Comparison of ENCODE assay signal across 18 cellular contexts in genomic region chr14:103000291-103000921, GRCh38. TPM values are rescaled to one million over a fixed set of nuclear protein-coding genes. Genes with fewer than 3 reads are reported as not detected.
A peak's percentile ranks its signal among the peaks of the same experiment; 100 is the strongest.
DNase-seq lines count a peak whose midpoint lies in the region; ATAC-seq, FAIRE-seq and TF ChIP-seq lines count a peak whose summit lies in the region.
"Had no signal": no experiment of that assay in that cellular context is flagged by ENCODE, and none has a peak within 500 bp of the region (broad histone marks: within the 10 kb centered on the region; RNA-seq: fewer than 3 reads in every experiment).

No MANE protein-coding gene starts in this region.

- no peak overlapping the region for H3K4me2 ChIP-seq in H9 (ENCODE audit: insufficient read depth, insufficient read length, low read length)
- H3K4me2 ChIP-seq: A549 had no signal

- H3K27ac Mint-ChIP-seq in H9 (peak overlapping the region in 2 of 3 experiments; percentile 14 to 70; a peak in 3 of 7 replicates), memory B cell (peak overlapping the region; percentile 57)
- no peak overlapping the region for H3K27ac Mint-ChIP-seq in activated T-cell treated with anti-CD3 and anti-CD28 coated beads, Interleukin-2, amount 50 U/mL, for 24 hours

- H2BK12ac ChIP-seq in H9 (ENCODE audit: insufficient read length, low read depth, low read length): no peak overlapping the region

- H3K79me1 ChIP-seq in H9 (ENCODE audit: insufficient read depth, low read depth, low read length, poor library complexity, severe bottlenecking): no peaks in the 10 kb centered on the region

- no peak for ATAC-seq in memory B cell (ENCODE audit: low read depth)
- ATAC-seq: A549 had no signal

- no peak for DNase-seq in H9
- peak; percentile 69 for DNase-seq in OCI-M2 (lab: John Stamatoyannopoulos, UW; ENCODE audit: unreplicated experiment)
- DNase-seq in memory B cell (ENCODE audit: low spot score in 2 of 2): no peak
- no peak for DNase-seq in GM12892 (ENCODE audit: insufficient read length)
- DNase-seq in activated CD8-positive, alpha-beta memory T cell treated with anti-CD3 and anti-CD28 coated beads for 24 hours: no peak
- no peak for DNase-seq in activated T-cell treated with anti-CD3 and anti-CD28 coated beads, Interleukin-2, amount 50 U/mL, for 24 hours
- no peak for DNase-seq in islet precursor cell
- DNase-seq: DMS79 treated with DMSO at 0.1 percent for 48 hours; Kasumi-1; MM.1S; NCI-H1417 treated with DMSO at 0.1 percent for 48 hours; NCI-H1930; NCI-H2171; NCI-H446 treated with DMSO at 0.1 percent for 48 hours; NK-92 treated with Interleukin-12 subunit alpha and Interleukin-12 subunit beta, amount 100 ng/mL, for 24 hours had no signal

- no peaks in the 10 kb centered on the region for H3K4me1 ChIP-seq in H9 (ENCODE audit: insufficient read depth, low read length)
- H3K4me1 ChIP-seq: A549 had no signal

- H2BK15ac ChIP-seq in H9 (ENCODE audit: low read depth, low read length): no peak overlapping the region

- no peaks in the 10 kb centered on the region for H3K27me3 ChIP-seq in H9 (ENCODE audit: insufficient read depth, low read length)

- H3K9me3 Mint-ChIP-seq in H9 (no peaks in the 10 kb centered on the region), memory B cell (no peaks in the 10 kb centered on the region)
- no peaks in the 10 kb centered on the region for H3K9me3 Mint-ChIP-seq in activated T-cell treated with anti-CD3 and anti-CD28 coated beads, Interleukin-2, amount 50 U/mL, for 24 hours

- no CpG with 5 or more reads among the region's 21 CpGs for whole genome bisulfite sequencing in H9 (ENCODE audit: extremely low coverage, insufficient read length, low lambda C conversion rate)

- peak overlapping the region; percentile 1 for H3K56ac ChIP-seq in H9 (ENCODE audit: insufficient read length, low read depth, low read length)

- H2BK120ac ChIP-seq in H9 (ENCODE audit: low read depth, low read length, poor library complexity, severe bottlenecking): no peak overlapping the region

- no peaks in the 10 kb centered on the region; the same call in 1 of the 2 replicates for H3K79me2 ChIP-seq in H9 (ENCODE audit: insufficient read depth, low read length)

- H4K20me1 ChIP-seq in H9 (ENCODE audit: control insufficient read depth, insufficient read depth, insufficient read length): no peaks in the 10 kb centered on the region

- no peaks in the 10 kb centered on the region for H3K4me1 Mint-ChIP-seq in H9
- peaks cover 11% of the 10 kb centered on the region for H3K4me1 Mint-ChIP-seq in memory B cell
- no peaks in the 10 kb centered on the region for H3K4me1 Mint-ChIP-seq in activated T-cell treated with anti-CD3 and anti-CD28 coated beads, Interleukin-2, amount 50 U/mL, for 24 hours (ENCODE audit: low read depth)

- no peaks in the 10 kb centered on the region for H3K27me3 Mint-ChIP-seq in H9 (ENCODE audit: low read depth)
- H3K27me3 Mint-ChIP-seq in memory B cell: no peaks in the 10 kb centered on the region
- no peaks in the 10 kb centered on the region for H3K27me3 Mint-ChIP-seq in activated T-cell treated with anti-CD3 and anti-CD28 coated beads, Interleukin-2, amount 50 U/mL, for 24 hours

- no peak overlapping the region for H4K8ac ChIP-seq in H9 (replicated peaks; ENCODE audit: insufficient read length, low read depth, low read length)

- no peak overlapping the region for H2BK5ac ChIP-seq in H9 (ENCODE audit: insufficient read length, low read length)

- no peak overlapping the region for H4K5ac ChIP-seq in H9 (ENCODE audit: insufficient read length, low read depth, low read length)

- peaks cover 20 to 72% (median 54%) of the 10 kb centered on the region in 3 experiments; a peak in 6 of 7 replicates for H3K36me3 Mint-ChIP-seq in H9 (ENCODE audit: insufficient read depth in 1 of 3, low read depth in 3 of 3)
- peaks cover 25% of the 10 kb centered on the region for H3K36me3 Mint-ChIP-seq in memory B cell
- H3K36me3 Mint-ChIP-seq in activated T-cell treated with anti-CD3 and anti-CD28 coated beads, Interleukin-2, amount 50 U/mL, for 24 hours (ENCODE audit: low read depth): no peaks in the 10 kb centered on the region

- no peak for TF ChIP-seq POLR2A in GM12892 (IDR thresholded peaks at IDR 0.05; ENCODE audit: low read depth, low read length)

- H2AFZ ChIP-seq in H9 (ENCODE audit: low read length): no peak overlapping the region

- no peak overlapping the region for H3T11ph ChIP-seq in H9 (ENCODE audit: low read length)

- no peak overlapping the region for H3K9ac ChIP-seq in H9 (ENCODE audit: extremely low read depth, insufficient read length, low read length)

- H3K14ac ChIP-seq in H9 (ENCODE audit: insufficient read depth, low read length): no peak overlapping the region

- H3K23me2 ChIP-seq in H9 (ENCODE audit: insufficient read length, low read depth, low read length, poor library complexity, severe bottlenecking): no peaks in the 10 kb centered on the region

- TF ChIP-seq CTCF in H9 (conservative IDR thresholded peaks at IDR 0.05): no peak

- H3K23ac ChIP-seq in H9 (ENCODE audit: insufficient read length, low read depth, low read length): no peak overlapping the region

- H4K91ac ChIP-seq in H9 (ENCODE audit: insufficient read length, low read depth, low read length): no peak overlapping the region

- H3K4ac ChIP-seq in H9 (ENCODE audit: low read depth, low read length): no peak overlapping the region

- H3K4me3 Mint-ChIP-seq in H9 (no peak overlapping the region), memory B cell (no peak overlapping the region)
- H3K4me3 Mint-ChIP-seq in activated T-cell treated with anti-CD3 and anti-CD28 coated beads, Interleukin-2, amount 50 U/mL, for 24 hours: no peak overlapping the region

- no peaks in the 10 kb centered on the region for H3K9me3 ChIP-seq in H9 (ENCODE audit: control insufficient read depth, low read depth, low read length)
- H3K9me3 ChIP-seq: A549 had no signal

- FAIRE-seq in GM12892 (lab: Jason Lieb, UNC): no peak
- FAIRE-seq: A549 had no signal

- no peak overlapping the region for H2AK5ac ChIP-seq in H9 (ENCODE audit: insufficient read length, low read length)

- H2BK20ac ChIP-seq in H9 (ENCODE audit: low read depth, low read length, poor library complexity, severe bottlenecking): no peak overlapping the region

- no peak overlapping the region for H3K18ac ChIP-seq in H9 (ENCODE audit: insufficient read length, low read depth, low read length)

- H3K27ac ChIP-seq in H9 (ENCODE audit: insufficient read length, low read depth, low read length): no peak overlapping the region
- H3K27ac ChIP-seq in angular gyrus (ENCODE audit: low read depth, low read length): peak overlapping the region; percentile 38
- H3K27ac ChIP-seq: A549, SK-N-MC had no signal

RNA-seq across cellular contexts. Expression of gene CDC42BPB, which starts 56.9 kb away (rescaled TPM):
- 97.3 and 103 TPM in 2 replicates for total RNA-seq in H9 (2021)
- polyA plus RNA-seq in GM12892 (2012; ENCODE audit: missing spikeins): 9.6 TPM
